33 cellular contexts compared by ENCODE assay signal in the genomic region with DNA sequence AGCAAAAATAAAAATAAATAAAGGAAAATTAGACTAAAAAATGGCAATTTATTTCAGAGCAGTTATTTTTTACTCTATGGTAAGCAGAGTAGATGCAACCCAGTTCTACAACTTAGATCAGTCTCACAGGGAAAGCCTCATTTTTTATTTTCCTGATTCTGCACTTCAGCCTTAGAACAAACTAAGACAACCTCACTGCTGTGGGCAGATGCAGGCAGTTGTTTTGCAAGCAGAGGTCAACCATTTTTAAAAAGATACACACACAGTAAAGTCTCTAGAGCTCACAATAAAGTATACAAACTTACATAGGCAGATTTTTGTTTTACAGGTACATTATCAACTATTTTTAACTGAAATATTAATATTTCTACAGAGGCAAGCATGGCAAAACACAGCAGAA.
"Had no signal": no experiment of that assay in that cellular context is flagged by ENCODE, and none has a peak within 500 bp of the region (broad histone marks: within the 10 kb centered on the region; RNA-seq: fewer than 3 reads in every experiment).

No MANE protein-coding gene starts in this region.

- H3K36me3 ChIP-seq: brain microvascular endothelial cell, SJCRH30, WERI-Rb-1 had no signal

- H3K27ac ChIP-seq: brain microvascular endothelial cell, RWPE1, SJCRH30, SK-N-MC, WERI-Rb-1 had no signal

- H3K4me1 ChIP-seq: SJCRH30 had no signal

- H3K9me3 ChIP-seq: SJCRH30 had no signal

- H3K4me3 ChIP-seq: K562, SJCRH30, SK-N-MC had no signal

- H3K27me3 ChIP-seq: brain microvascular endothelial cell, SJCRH30 had no signal

- ATAC-seq: activated T-cell treated with anti-CD3 and anti-CD28 coated beads, Interleukin-2, amount 50 U/mL, for 72 hours; activated T-helper 17 cell treated with anti-CD3 and anti-CD28 coated beads, Interleukin-2, amount 50 U/mL, for 72 hours; K562; PC-3 had no signal

- DNase-seq: activated CD4-positive, alpha-beta memory T cell treated with anti-CD3 and anti-CD28 coated beads, Interleukin-2, amount 10 ng/mL, durations not matched to agents 7 days and 5 days; activated CD4-positive, alpha-beta T cell treated with anti-CD3 and anti-CD28 coated beads for 1 hour; activated CD4-positive, alpha-beta T cell treated with anti-CD3 and anti-CD28 coated beads for 48 hours; activated CD4-positive, CD25-positive, alpha-beta regulatory T cell; activated effector memory CD4-positive, alpha-beta T cell treated with anti-CD3 and anti-CD28 coated beads, Interleukin-2, amount 50 U/mL, for 16 hours; activated naive CD4-positive, alpha-beta T cell; activated naive CD4-positive, alpha-beta T cell treated with anti-CD3 and anti-CD28 coated beads, Interleukin-2, amount 50 U/mL, for 16 hours; activated naive CD8-positive, alpha-beta T cell treated with anti-CD3 and anti-CD28 coated beads for 36 hours; activated T-cell treated with anti-CD3 and anti-CD28 coated beads, Interleukin-2, amount 50 U/mL, for 1 hour; activated T-cell treated with anti-CD3 and anti-CD28 coated beads, Interleukin-2, amount 50 U/mL, for 72 hours; amniotic stem cell; aorta; brain microvascular endothelial cell; IMR-90; NCI-H1105; NCI-H1417 treated with DMSO at 0.1 percent for 48 hours; NCI-H187 treated with DMSO at 0.1 percent for 48 hours; NCI-H2081; NCI-H2171 treated with DMSO at 0.1 percent for 48 hours; NCI-H2227 treated with DMSO at 0.1 percent for 48 hours; NCI-H446 treated with DMSO at 0.1 percent for 48 hours; NCI-H524; NCI-H69; NCI-H82; PC-3; SHP77; SJCRH30; T1000; WERI-Rb-1 had no signal
